ENCODE assay signal across 23 cellular contexts in the genomic region with DNA sequence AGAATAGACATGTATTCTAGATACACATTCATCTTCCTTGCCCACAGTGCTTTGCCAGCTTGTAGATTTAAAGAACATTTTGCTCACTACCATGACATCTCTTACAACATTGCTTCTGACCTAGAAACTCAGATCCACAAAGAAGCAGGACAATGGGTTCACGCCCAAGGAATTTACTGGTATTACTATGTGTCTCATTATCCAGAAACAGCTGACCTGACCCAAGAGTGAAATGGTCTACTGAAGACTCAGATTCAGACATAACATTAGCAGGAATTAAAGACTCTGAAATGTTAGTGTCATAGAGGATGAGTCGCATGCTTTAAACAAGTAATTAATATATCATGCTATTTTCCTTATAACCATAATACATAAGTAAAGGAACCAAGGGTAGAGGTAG.
A peak's percentile ranks its signal among the peaks of the same experiment; 100 is the strongest.
DNase-seq lines count a peak whose midpoint lies in the region; ATAC-seq, FAIRE-seq and TF ChIP-seq lines count a peak whose summit lies in the region.
"Had no signal": no experiment of that assay in that cellular context is flagged by ENCODE, and none has a peak within 500 bp of the region (broad histone marks: within the 10 kb centered on the region; RNA-seq: fewer than 3 reads in every experiment).

No MANE protein-coding gene starts in this region.

- no peaks in the 10 kb centered on the region for H3K79me1 ChIP-seq in H1 (ENCODE audit: low read depth, low read length)
- H3K79me1 ChIP-seq in mesendoderm (ENCODE audit: low read length) = no peaks in the 10 kb centered on the region

- H3K27ac ChIP-seq in Karpas-422 (ENCODE audit: low read length) = 0 out of 2 replicates have a peak overlapping the region, but pooled peaks have one; percentile 8
- H3K27ac ChIP-seq in H1 (ENCODE audit: low read depth, low read length) = no peak overlapping the region
- no peak overlapping the region for H3K27ac ChIP-seq in mesendoderm (ENCODE audit: low read depth, low read length)
- H3K27ac ChIP-seq: A549 had no signal

- H2BK5ac ChIP-seq in H1 (ENCODE audit: low read depth, low read length) (no peak overlapping the region; the same call in 1 of the 2 replicates), mesendoderm (ENCODE audit: low read length) (peak overlapping the region; percentile 14)

- CTCF ChIA-PET in H1 (lab: Charles Lee; ENCODE audit: partially characterized antibody) = interaction anchor here (1.0 kb wide), 1 partner anchor 46 kb away, joined by 3 read pairs; no protein-coding TSS in a partner anchor

- H2BK20ac ChIP-seq in H1 (ENCODE audit: low read length) = no peak overlapping the region

- FAIRE-seq in H1 (lab: Jason Lieb, UNC) = no peak
- FAIRE-seq: A549, G401.6, GM12878, GM19239, H54 had no signal

- H3K23ac ChIP-seq in H1 (ENCODE audit: insufficient read length) (no peak overlapping the region), mesendoderm (ENCODE audit: low read length) (no peak overlapping the region)

- H3K79me2 ChIP-seq in Karpas-422 (ENCODE audit: low read length) (no peaks in the 10 kb centered on the region), H1 (ENCODE audit: control insufficient read depth in 1 of 2, insufficient read depth in 2 of 2, low read length in 2 of 2) (no peaks in the 10 kb centered on the region), mesendoderm (ENCODE audit: control insufficient read depth, insufficient read depth, low read length) (no peaks in the 10 kb centered on the region)

- H3K9me3 ChIP-seq in Karpas-422 (ENCODE audit: low read length) = no peaks in the 10 kb centered on the region; the same call in 1 of the 2 replicates
- H3K9me3 ChIP-seq in H1 (ENCODE audit: insufficient read depth in 2 of 2, low read depth in 1 of 2, low read length in 1 of 2) = peaks cover 0 to 5% of the 10 kb centered on the region in 2 experiments; a peak in 1 of 4 replicates
- H3K9me3 ChIP-seq: HAP-1 had no signal

- H3K14ac ChIP-seq in H1 (ENCODE audit: insufficient read length) = peak overlapping the region; percentile 87

- H3K9me2 ChIP-seq in Karpas-422 (replicated peaks; ENCODE audit: insufficient read depth, low read length) = no peaks in the 10 kb centered on the region

- peak overlapping the region; percentile 61 for H4K91ac ChIP-seq in H1 (replicated peaks; ENCODE audit: insufficient read length, low read length)

- POLR2A ChIA-PET in H1 (lab: Charles Lee; ENCODE audit: partially characterized antibody) = no interaction called here

- H3K4ac ChIP-seq in H1 (replicated peaks; ENCODE audit: insufficient read length, low read depth, low read length) (peak overlapping the region; percentile 15), mesendoderm (ENCODE audit: low read depth, low read length) (no peak overlapping the region)

- H2AFZ ChIP-seq in Karpas-422 (ENCODE audit: low read length) (peak overlapping the region; percentile 5; the same call in 1 of the 2 replicates), H1 (ENCODE audit: low read length) (no peak overlapping the region)
- H2AFZ ChIP-seq: GM23338 had no signal

- 96% methylated on average over 2 of the region's 2 CpGs; no CpG with 5 or more reads in 1 of the 2 experiments for WGBS in H1 (ENCODE audit: extremely low coverage in 1 of 2, insufficient coverage in 1 of 2, insufficient read length in 1 of 2, insufficient replicate concordance in 2 of 2, low coverage in 1 of 2, low lambda C conversion rate in 2 of 2, missing lambda C conversion rate in 1 of 2), 2 experiments
- no CpG with 5 or more reads among the region's 2 CpGs for WGBS in mesendoderm (ENCODE audit: extremely low coverage, insufficient coverage, low lambda C conversion rate)

- H3K27me3 ChIP-seq in Karpas-422 (ENCODE audit: low read length) = no peaks in the 10 kb centered on the region
- no peaks in the 10 kb centered on the region; a peak in 1 of 7 replicates for H3K27me3 ChIP-seq in H1 (replicated peaks in 1 of 4; ENCODE audit: control insufficient read depth in 3 of 4, extremely low read depth in 1 of 4, insufficient read depth in 3 of 4, low read length in 3 of 4)
- no peaks in the 10 kb centered on the region for H3K27me3 ChIP-seq in mesendoderm (ENCODE audit: insufficient read depth, low read length, poor library complexity)

- H2AK5ac ChIP-seq in H1 (ENCODE audit: low read depth, low read length) (no peak overlapping the region), mesendoderm (ENCODE audit: low read length) (peak overlapping the region; percentile 93)

- no peaks in the 10 kb centered on the region for H3K23me2 ChIP-seq in H1 (ENCODE audit: low read depth, low read length)

- H4K8ac ChIP-seq in H1 (ENCODE audit: extremely low read depth, insufficient read depth, low read length) (no peak overlapping the region), mesendoderm (ENCODE audit: low read depth, low read length) (no peak overlapping the region)

- H3K4me3 ChIP-seq in Karpas-422 (ENCODE audit: low read length) = no peak overlapping the region
- no peak overlapping the region for H3K4me3 ChIP-seq in H1 (ENCODE audit: extremely low read depth in 1 of 4, insufficient read depth in 2 of 4, low read depth in 3 of 4, low read length in 4 of 4)
- no peak overlapping the region for H3K4me3 ChIP-seq in epithelial cell of proximal tubule (ENCODE audit: low read depth, low read length)
- no peak overlapping the region for H3K4me3 ChIP-seq in mesendoderm (ENCODE audit: low read length)
- H3K4me3 ChIP-seq: A549, GM12878, GM23338, HAP-1 had no signal

- H4K5ac ChIP-seq in H1 (ENCODE audit: insufficient read length, low read depth, low read length) (no peak overlapping the region), mesendoderm (ENCODE audit: low read length) (no peak overlapping the region)

- ATAC-seq in HG02885 (IDR thresholded peaks at IDR 0.05; ENCODE audit: poor library complexity, unreplicated experiment) = no peak
- ATAC-seq: A549, GM12878, GM23338 had no signal

- H3K4me1 ChIP-seq in Karpas-422 (ENCODE audit: low read length) (peaks cover 20% of the 10 kb centered on the region), H1 (replicated peaks in 1 of 4; ENCODE audit: control insufficient read depth in 3 of 4, insufficient read depth in 4 of 4, low read length in 3 of 4) (peaks cover 0 to 9% (median 4%) of the 10 kb centered on the region in 4 experiments; a peak in 4 of 7 replicates), mesendoderm (ENCODE audit: control insufficient read depth, low read depth, low read length) (peaks cover 4% of the 10 kb centered on the region)
- H3K4me1 ChIP-seq: A549, HAP-1 had no signal

- H3K9ac ChIP-seq in Karpas-422 (ENCODE audit: low read length) (no peak overlapping the region), H1 (replicated peaks in 1 of 4; ENCODE audit: extremely low read depth in 1 of 4, low read depth in 3 of 4, low read length in 3 of 4) (no peak overlapping the region), mesendoderm (ENCODE audit: low read length) (no peak overlapping the region)

- no peak for TF ChIP-seq EP300 in H1 (IDR thresholded peaks at IDR 0.05; ENCODE audit: borderline replicate concordance in 1 of 2, low read depth in 2 of 2, low read length in 2 of 2)

- no peak overlapping the region for H3K56ac ChIP-seq in H1 (replicated peaks; ENCODE audit: insufficient read length, low read depth, low read length)
- H3K56ac ChIP-seq in mesendoderm (ENCODE audit: low read length) = no peak overlapping the region

- TF ChIP-seq CTCF in H1 (IDR thresholded peaks at IDR 0.05; ENCODE audit: control extremely low read depth in 1 of 3, insufficient read depth in 1 of 3, low read depth in 1 of 3, low read length in 3 of 3) (no peak), epithelial cell of proximal tubule (conservative IDR thresholded peaks at IDR 0.05; ENCODE audit: low read depth, low read length) (no peak)

- H3K36me3 ChIP-seq in Karpas-422 (ENCODE audit: insufficient read depth, low read length) (peaks cover 23% of the 10 kb centered on the region; the same call in 1 of the 2 replicates), H1 (ENCODE audit: control insufficient read depth in 2 of 4, insufficient read depth in 4 of 4, low read length in 3 of 4) (no peaks in the 10 kb centered on the region), mesendoderm (ENCODE audit: control insufficient read depth, insufficient read depth, low read length) (no peaks in the 10 kb centered on the region)
- H3K36me3 ChIP-seq: HAP-1 had no signal

- TF ChIP-seq RAD21 in H1 (IDR thresholded peaks at IDR 0.05 in 1 of 2, conservative IDR thresholded peaks at IDR 0.05 in 1 of 2; ENCODE audit: low read depth in 2 of 2, low read length in 2 of 2) = no peak

- 0 out of 2 replicates have a peak overlapping the region, but pooled peaks have one; percentile 51 for H3K18ac ChIP-seq in H1 (ENCODE audit: extremely low read depth, low read length)
- H3K18ac ChIP-seq in mesendoderm (ENCODE audit: low read length) = no peak overlapping the region

- no peaks in the 10 kb centered on the region for H4K20me1 ChIP-seq in Karpas-422 (ENCODE audit: insufficient read depth, low read depth, low read length)
- no peaks in the 10 kb centered on the region for H4K20me1 ChIP-seq in H1 (replicated peaks in 1 of 2; ENCODE audit: control insufficient read depth in 1 of 2, insufficient read depth in 2 of 2, low read length in 2 of 2)

- H3K4me2 ChIP-seq in Karpas-422 (ENCODE audit: low read depth, low read length, poor library complexity, severe bottlenecking) (no peak overlapping the region), H1 (ENCODE audit: insufficient read depth in 1 of 2, low read depth in 2 of 2, low read length in 2 of 2) (no peak overlapping the region), mesendoderm (ENCODE audit: low read length) (no peak overlapping the region)
- H3K4me2 ChIP-seq: A549, GM23338 had no signal

- no peak for TF ChIP-seq POLR2A in H1 (IDR thresholded peaks at IDR 0.05; ENCODE audit: control extremely low read depth in 1 of 2, low read depth in 2 of 2, low read length in 2 of 2)

- H2BK15ac ChIP-seq in H1 (ENCODE audit: low read length) (no peak overlapping the region), mesendoderm (replicated peaks; ENCODE audit: low read depth) (peak overlapping the region; percentile 45)

- H2BK12ac ChIP-seq in H1 (ENCODE audit: low read depth, low read length) = no peak overlapping the region

- no peak for DNase-seq in Karpas-422
- DNase-seq in H1 (ENCODE audit: low read depth in 1 of 2, low spot score in 2 of 2) = no peak
- DNase-seq in epithelial cell of proximal tubule (ENCODE audit: low read depth) = peak; percentile 15
- no peak for DNase-seq in mesendoderm
- no peak for DNase-seq in stimulated activated CD8-positive, alpha-beta memory T cell treated with anti-CD3 and anti-CD28 coated beads, Interleukin-4, amount 100 ng/mL, for 48 hours
- no peak for DNase-seq in AG20443 (ENCODE audit: low spot score)
- DNase-seq: 8988T; ACHN; C1 segment of cervical spinal cord; Calu3; CD4-positive, alpha-beta memory T cell; COR-L47; DMS153; DND-41; HFFc6 had no signal

- peak overlapping the region; percentile 59 for H2BK120ac ChIP-seq in H1 (replicated peaks; ENCODE audit: low read depth, low read length)
- no peak overlapping the region for H2BK120ac ChIP-seq in mesendoderm (ENCODE audit: low read depth, low read length)

TF ChIP-seq in H1, 55 proteins besides CTCF, POLR2A, EP300 and RAD21 (continues in another document):
- TF ChIP-seq CBX8 (IDR thresholded peaks at IDR 0.05; ENCODE audit: borderline replicate concordance, low read depth, low read length) (no peak), HDAC6 (IDR thresholded peaks at IDR 0.05; ENCODE audit: low read depth, low read length) (no peak), POLR2AphosphoS5 (IDR thresholded peaks at IDR 0.05; ENCODE audit: low read depth, low read length) (no peak), TCF12 (IDR thresholded peaks at IDR 0.05; ENCODE audit: low read depth, low read length) (no peak)
